ENCODE assay signal across 8 cellular contexts in the genomic region with DNA sequence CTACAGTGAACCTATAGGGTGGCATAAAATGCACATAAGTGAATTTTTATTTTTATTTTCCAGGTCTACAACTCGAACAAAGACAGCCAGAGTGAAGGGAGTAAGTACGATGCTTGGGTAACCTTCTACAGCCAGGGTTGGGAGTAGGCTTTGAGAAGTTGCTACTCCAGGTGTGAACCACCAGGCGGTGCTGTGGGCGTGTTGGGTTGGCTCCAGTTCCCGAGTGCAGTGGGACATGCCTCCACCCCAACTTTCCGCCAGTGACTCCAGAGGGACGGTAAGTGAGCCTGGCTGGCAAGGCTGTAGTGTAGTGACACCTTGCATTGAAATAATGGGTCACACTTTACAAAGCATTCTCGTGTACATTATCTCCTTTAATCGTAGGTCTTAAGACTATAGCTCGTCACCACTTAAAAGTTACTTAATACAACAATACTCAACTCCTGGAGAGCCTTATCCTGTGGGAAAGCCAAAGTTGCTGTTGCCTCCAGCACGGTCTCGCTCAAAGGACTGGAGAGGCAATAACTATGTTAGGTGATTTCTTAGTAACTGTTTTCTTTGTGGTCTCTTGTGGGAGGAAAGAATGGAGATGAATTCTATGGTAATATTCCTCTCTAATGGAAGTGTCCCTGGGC.
DNase-seq lines count a peak whose midpoint lies in the region; ATAC-seq and TF ChIP-seq lines count a peak whose summit lies in the region.

No MANE protein-coding gene starts in this region.

- ATAC-seq in GM23338 (peak; percentile 97), HG03439 (IDR thresholded peaks at IDR 0.05; ENCODE audit: unreplicated experiment) (no peak), HG02981 (IDR thresholded peaks at IDR 0.05; ENCODE audit: unreplicated experiment) (no peak)

- no peak overlapping the region for H3K27ac ChIP-seq in C4-2B
- no peak overlapping the region for H3K27ac ChIP-seq in GM23338 (ENCODE audit: low read depth)
- no peak overlapping the region for H3K27ac ChIP-seq in coronary artery

- no peak overlapping the region for H3K4me2 ChIP-seq in GM23338

- peak; percentile 87 for DNase-seq in GM23338 (ENCODE audit: low spot score)
- DNase-seq in T-helper 9 cell: peak; percentile 6
- DNase-seq in iPS DF 19.7 (ENCODE audit: low read depth, low spot score): peak; percentile 60
- DNase-seq in coronary artery (ENCODE audit: low spot score): no peak
- DNase-seq in superior temporal gyrus (ENCODE audit: extremely low spot score): no peak

- no peaks in the 10 kb centered on the region for H3K79me2 ChIP-seq in GM23338 (replicated peaks; ENCODE audit: insufficient read depth)

- peaks cover 13% of the 10 kb centered on the region for H3K4me1 ChIP-seq in GM23338 (ENCODE audit: insufficient read depth)

- no peaks in the 10 kb centered on the region for H3F3A ChIP-seq in GM23338 (replicated peaks; ENCODE audit: low read depth)

- no peak overlapping the region for H3K4me3 ChIP-seq in GM23338
- H3K4me3 ChIP-seq in coronary artery: no peak overlapping the region

- peaks cover 11% of the 10 kb centered on the region; the same call in 2 of the 3 replicates for H3K36me3 Mint-ChIP-seq in GM23338 (ENCODE audit: low read depth)

- H3K4me1 Mint-ChIP-seq in GM23338: peaks cover 19% of the 10 kb centered on the region

- H3K27me3 Mint-ChIP-seq in GM23338 (ENCODE audit: insufficient read depth, low read depth, poor library complexity): no peaks in the 10 kb centered on the region

- H3K9me2 ChIP-seq in GM23338 (ENCODE audit: insufficient read depth): no peaks in the 10 kb centered on the region

- peak; percentile 69 for TF ChIP-seq CTCF in C4-2B (conservative IDR thresholded peaks at IDR 0.05)
- peak; percentile 86 to 99 for TF ChIP-seq CTCF in GM23338 (conservative IDR thresholded peaks at IDR 0.05; ENCODE audit: low read depth in 2 of 2)
- TF ChIP-seq CTCF in coronary artery (IDR thresholded peaks at IDR 0.05): no peak

- H3K4me3 Mint-ChIP-seq in GM23338: no peak overlapping the region

- no peak overlapping the region for H3K27ac Mint-ChIP-seq in GM23338

- no peaks in the 10 kb centered on the region for H4K20me1 ChIP-seq in GM23338 (replicated peaks; ENCODE audit: insufficient read depth)

- H2AFZ ChIP-seq in GM23338: no peak overlapping the region

- H3K36me3 ChIP-seq in GM23338 (ENCODE audit: insufficient read depth): no peaks in the 10 kb centered on the region

- peaks cover 4% of the 10 kb centered on the region; the same call in 2 of the 3 replicates for H3K9me3 Mint-ChIP-seq in GM23338

- no peaks in the 10 kb centered on the region for H3K27me3 ChIP-seq in GM23338 (ENCODE audit: insufficient read depth)

TF ChIP-seq in GM23338, 12 proteins besides CTCF, POLR2A, EP300 and RAD21:
- TF ChIP-seq, protein P1, sequence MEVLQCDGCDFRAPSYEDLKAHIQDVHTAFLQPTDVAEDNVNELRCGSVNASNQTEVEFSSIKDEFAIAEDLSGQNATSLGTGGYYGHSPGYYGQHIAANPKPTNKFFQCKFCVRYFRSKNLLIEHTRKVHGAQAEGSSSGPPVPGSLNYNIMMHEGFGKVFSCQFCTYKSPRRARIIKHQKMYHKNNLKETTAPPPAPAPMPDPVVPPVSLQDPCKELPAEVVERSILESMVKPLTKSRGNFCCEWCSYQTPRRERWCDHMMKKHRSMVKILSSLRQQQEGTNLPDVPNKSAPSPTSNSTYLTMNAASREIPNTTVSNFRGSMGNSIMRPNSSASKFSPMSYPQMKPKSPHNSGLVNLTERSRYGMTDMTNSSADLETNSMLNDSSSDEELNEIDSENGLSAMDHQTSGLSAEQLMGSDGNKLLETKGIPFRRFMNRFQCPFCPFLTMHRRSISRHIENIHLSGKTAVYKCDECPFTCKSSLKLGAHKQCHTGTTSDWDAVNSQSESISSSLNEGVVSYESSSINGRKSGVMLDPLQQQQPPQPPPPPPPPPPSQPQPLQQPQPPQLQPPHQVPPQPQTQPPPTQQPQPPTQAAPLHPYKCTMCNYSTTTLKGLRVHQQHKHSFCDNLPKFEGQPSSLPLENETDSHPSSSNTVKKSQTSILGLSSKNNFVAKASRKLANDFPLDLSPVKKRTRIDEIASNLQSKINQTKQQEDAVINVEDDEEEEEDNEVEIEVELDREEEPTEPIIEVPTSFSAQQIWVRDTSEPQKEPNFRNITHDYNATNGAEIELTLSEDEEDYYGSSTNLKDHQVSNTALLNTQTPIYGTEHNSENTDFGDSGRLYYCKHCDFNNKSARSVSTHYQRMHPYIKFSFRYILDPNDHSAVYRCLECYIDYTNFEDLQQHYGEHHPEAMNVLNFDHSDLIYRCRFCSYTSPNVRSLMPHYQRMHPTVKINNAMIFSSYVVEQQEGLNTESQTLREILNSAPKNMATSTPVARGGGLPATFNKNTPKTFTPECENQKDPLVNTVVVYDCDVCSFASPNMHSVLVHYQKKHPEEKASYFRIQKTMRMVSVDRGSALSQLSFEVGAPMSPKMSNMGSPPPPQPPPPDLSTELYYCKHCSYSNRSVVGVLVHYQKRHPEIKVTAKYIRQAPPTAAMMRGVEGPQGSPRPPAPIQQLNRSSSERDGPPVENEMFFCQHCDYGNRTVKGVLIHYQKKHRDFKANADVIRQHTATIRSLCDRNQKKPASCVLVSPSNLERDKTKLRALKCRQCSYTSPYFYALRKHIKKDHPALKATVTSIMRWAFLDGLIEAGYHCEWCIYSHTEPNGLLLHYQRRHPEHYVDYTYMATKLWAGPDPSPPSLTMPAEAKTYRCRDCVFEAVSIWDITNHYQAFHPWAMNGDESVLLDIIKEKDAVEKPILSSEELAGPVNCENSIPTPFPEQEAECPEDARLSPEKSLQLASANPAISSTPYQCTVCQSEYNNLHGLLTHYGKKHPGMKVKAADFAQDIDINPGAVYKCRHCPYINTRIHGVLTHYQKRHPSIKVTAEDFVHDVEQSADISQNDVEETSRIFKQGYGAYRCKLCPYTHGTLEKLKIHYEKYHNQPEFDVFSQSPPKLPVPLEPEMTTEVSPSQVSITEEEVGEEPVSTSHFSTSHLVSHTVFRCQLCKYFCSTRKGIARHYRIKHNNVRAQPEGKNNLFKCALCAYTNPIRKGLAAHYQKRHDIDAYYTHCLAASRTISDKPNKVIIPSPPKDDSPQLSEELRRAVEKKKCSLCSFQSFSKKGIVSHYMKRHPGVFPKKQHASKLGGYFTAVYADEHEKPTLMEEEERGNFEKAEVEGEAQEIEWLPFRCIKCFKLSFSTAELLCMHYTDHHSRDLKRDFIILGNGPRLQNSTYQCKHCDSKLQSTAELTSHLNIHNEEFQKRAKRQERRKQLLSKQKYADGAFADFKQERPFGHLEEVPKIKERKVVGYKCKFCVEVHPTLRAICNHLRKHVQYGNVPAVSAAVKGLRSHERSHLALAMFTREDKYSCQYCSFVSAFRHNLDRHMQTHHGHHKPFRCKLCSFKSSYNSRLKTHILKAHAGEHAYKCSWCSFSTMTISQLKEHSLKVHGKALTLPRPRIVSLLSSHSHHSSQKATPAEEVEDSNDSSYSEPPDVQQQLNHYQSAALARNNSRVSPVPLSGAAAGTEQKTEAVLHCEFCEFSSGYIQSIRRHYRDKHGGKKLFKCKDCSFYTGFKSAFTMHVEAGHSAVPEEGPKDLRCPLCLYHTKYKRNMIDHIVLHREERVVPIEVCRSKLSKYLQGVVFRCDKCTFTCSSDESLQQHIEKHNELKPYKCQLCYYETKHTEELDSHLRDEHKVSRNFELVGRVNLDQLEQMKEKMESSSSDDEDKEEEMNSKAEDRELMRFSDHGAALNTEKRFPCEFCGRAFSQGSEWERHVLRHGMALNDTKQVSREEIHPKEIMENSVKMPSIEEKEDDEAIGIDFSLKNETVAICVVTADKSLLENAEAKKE (CRISPR knock-in tag; IDR thresholded peaks at IDR 0.05): no peak
- TF ChIP-seq, protein P2, sequence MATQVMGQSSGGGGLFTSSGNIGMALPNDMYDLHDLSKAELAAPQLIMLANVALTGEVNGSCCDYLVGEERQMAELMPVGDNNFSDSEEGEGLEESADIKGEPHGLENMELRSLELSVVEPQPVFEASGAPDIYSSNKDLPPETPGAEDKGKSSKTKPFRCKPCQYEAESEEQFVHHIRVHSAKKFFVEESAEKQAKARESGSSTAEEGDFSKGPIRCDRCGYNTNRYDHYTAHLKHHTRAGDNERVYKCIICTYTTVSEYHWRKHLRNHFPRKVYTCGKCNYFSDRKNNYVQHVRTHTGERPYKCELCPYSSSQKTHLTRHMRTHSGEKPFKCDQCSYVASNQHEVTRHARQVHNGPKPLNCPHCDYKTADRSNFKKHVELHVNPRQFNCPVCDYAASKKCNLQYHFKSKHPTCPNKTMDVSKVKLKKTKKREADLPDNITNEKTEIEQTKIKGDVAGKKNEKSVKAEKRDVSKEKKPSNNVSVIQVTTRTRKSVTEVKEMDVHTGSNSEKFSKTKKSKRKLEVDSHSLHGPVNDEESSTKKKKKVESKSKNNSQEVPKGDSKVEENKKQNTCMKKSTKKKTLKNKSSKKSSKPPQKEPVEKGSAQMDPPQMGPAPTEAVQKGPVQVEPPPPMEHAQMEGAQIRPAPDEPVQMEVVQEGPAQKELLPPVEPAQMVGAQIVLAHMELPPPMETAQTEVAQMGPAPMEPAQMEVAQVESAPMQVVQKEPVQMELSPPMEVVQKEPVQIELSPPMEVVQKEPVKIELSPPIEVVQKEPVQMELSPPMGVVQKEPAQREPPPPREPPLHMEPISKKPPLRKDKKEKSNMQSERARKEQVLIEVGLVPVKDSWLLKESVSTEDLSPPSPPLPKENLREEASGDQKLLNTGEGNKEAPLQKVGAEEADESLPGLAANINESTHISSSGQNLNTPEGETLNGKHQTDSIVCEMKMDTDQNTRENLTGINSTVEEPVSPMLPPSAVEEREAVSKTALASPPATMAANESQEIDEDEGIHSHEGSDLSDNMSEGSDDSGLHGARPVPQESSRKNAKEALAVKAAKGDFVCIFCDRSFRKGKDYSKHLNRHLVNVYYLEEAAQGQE (IDR thresholded peaks at IDR 0.05; ENCODE audit: unreplicated experiment): no peak
- TF ChIP-seq, protein P3, sequence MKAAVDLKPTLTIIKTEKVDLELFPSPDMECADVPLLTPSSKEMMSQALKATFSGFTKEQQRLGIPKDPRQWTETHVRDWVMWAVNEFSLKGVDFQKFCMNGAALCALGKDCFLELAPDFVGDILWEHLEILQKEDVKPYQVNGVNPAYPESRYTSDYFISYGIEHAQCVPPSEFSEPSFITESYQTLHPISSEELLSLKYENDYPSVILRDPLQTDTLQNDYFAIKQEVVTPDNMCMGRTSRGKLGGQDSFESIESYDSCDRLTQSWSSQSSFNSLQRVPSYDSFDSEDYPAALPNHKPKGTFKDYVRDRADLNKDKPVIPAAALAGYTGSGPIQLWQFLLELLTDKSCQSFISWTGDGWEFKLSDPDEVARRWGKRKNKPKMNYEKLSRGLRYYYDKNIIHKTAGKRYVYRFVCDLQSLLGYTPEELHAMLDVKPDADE (IDR thresholded peaks at IDR 0.05): no peak
- no peak for TF ChIP-seq ZNF331 (CRISPR knock-in tag; IDR thresholded peaks at IDR 0.05; ENCODE audit: low read depth)
- TF ChIP-seq ZNF114 (CRISPR knock-in tag; IDR thresholded peaks at IDR 0.05): 0 out of 2 replicates have a peak, but pooled peaks have one; percentile 10
TF ChIP-seq in GM23338: peak in this region for 1.

Comparison
In these comparisons a context has a peak if more than half of its experiments do, and no peak if none do; other contexts are left out.
1. DNase-seq: peak in GM23338 (single experiment), T-helper 9 cell (single experiment) and iPS DF 19.7 (single experiment); none in coronary artery (single experiment) and superior temporal gyrus (single experiment).